ENCODE assay signal across 24 cellular contexts in genomic region chr1:53065391-53065790, GRCh38. TPM values are rescaled to one million over a fixed set of nuclear protein-coding genes. Genes with fewer than 3 reads are reported as not detected.
DNase-seq lines count a peak whose midpoint lies in the region; ATAC-seq, FAIRE-seq and TF ChIP-seq lines count a peak whose summit lies in the region.
"Had no signal": no experiment of that assay in that cellular context is flagged by ENCODE, and none has a peak within 500 bp of the region (broad histone marks: within the 10 kb centered on the region; RNA-seq: fewer than 3 reads in every experiment).

No MANE protein-coding gene starts in this region.

- TF ChIP-seq POLR2A in K562 (conservative IDR thresholded peaks at IDR 0.05): no peak

- H3K27me3 Mint-ChIP-seq in CD4-positive, alpha-beta memory T cell: peaks cover 22% of the 10 kb centered on the region in 2 donors

- no peak overlapping the region for H3K4me2 ChIP-seq in K562 (ENCODE audit: insufficient read depth, low read length)

- FAIRE-seq in K562 (lab: Jason Lieb, UNC): no peak
- FAIRE-seq: G401.6, GM12892 had no signal

- H3K36me3 ChIP-seq in K562 (ENCODE audit: control insufficient read depth, insufficient read depth, low read length): no peaks in the 10 kb centered on the region
- H3K36me3 ChIP-seq in CD4-positive, alpha-beta memory T cell (ENCODE audit: insufficient read depth, low read length): no peaks in the 10 kb centered on the region
- H3K36me3 ChIP-seq: BE2C, HAP-1 had no signal

- no peaks in the 10 kb centered on the region for H3K79me2 ChIP-seq in K562 (ENCODE audit: control insufficient read depth, insufficient read depth, low read length)

- H3K4me3 Mint-ChIP-seq in CD4-positive, alpha-beta memory T cell: peak overlapping the region in 1 of 8 donors; percentile 5
- H3K4me3 Mint-ChIP-seq: CD8-positive, alpha-beta T cell had no signal

- 0 out of 4 replicates have a peak overlapping the region, but pooled peaks of 1 of the 2 experiments have one; percentile 43 for H3K9ac ChIP-seq in K562 (ENCODE audit: insufficient read depth in 1 of 2, low read depth in 2 of 2, low read length in 2 of 2)

- in situ Hi-C loops in K562 (cut with MboI): no loop called here

- H2AFZ ChIP-seq in K562 (ENCODE audit: low read depth, low read length): no peak overlapping the region

- TF ChIP-seq EP300 in K562 (IDR thresholded peaks at IDR 0.05; ENCODE audit: low read length): no peak

- H3K27ac Mint-ChIP-seq in CD4-positive, alpha-beta memory T cell: peak overlapping the region in 1 of 7 donors; percentile 57
- H3K27ac Mint-ChIP-seq: CD8-positive, alpha-beta T cell had no signal

- H4K20me1 ChIP-seq in K562 (replicated peaks; ENCODE audit: control insufficient read depth, insufficient read depth, low read length): no peaks in the 10 kb centered on the region

- no peaks in the 10 kb centered on the region for H3K9me3 ChIP-seq in K562 (replicated peaks; ENCODE audit: control insufficient read depth, insufficient read depth, low read depth, low read length)
- H3K9me3 ChIP-seq in CD4-positive, alpha-beta memory T cell (ENCODE audit: control insufficient read depth in 1 of 2, low read length in 2 of 2): no peaks in the 10 kb centered on the region
- H3K9me3 ChIP-seq: BE2C, HAP-1 had no signal

- ATAC-seq in K562: peak; percentile 52
- ATAC-seq in GM19455 (IDR thresholded peaks at IDR 0.05; ENCODE audit: unreplicated experiment): no peak
- ATAC-seq: CD8-positive, alpha-beta T cell had no signal

- H3K36me3 Mint-ChIP-seq in CD4-positive, alpha-beta memory T cell: no peaks in the 10 kb centered on the region
- H3K36me3 Mint-ChIP-seq: CD8-positive, alpha-beta T cell had no signal

- CTCF ChIA-PET in K562 (lab: Yijun Ruan, JAX; ENCODE audit: low intra/inter-chr PET ratio): no interaction called here
- CTCF ChIA-PET in CD4-positive, alpha-beta memory T cell (lab: Charles Lee; ENCODE audit: partially characterized antibody): no interaction called here

- peak; percentile 32 to 38 (median 36); a peak in 4 of 6 replicates for TF ChIP-seq CTCF in K562 (IDR thresholded peaks at IDR 0.05 in 2 of 3, conservative IDR thresholded peaks at IDR 0.05 in 1 of 3; ENCODE audit: insufficient read depth in 2 of 3, low read depth in 1 of 3, low read length in 3 of 3)

- POLR2A ChIA-PET in K562 (lab: Yijun Ruan, JAX): no interaction called here
- POLR2A ChIA-PET in CD4-positive, alpha-beta memory T cell (lab: Charles Lee; ENCODE audit: partially characterized antibody): no interaction called here

- H3K4me1 Mint-ChIP-seq in CD4-positive, alpha-beta memory T cell: peaks cover 0 to 12% (median 6%) of the 10 kb centered on the region in 4 donors

- peak in 1 of 2 experiments; percentile 64; a peak in 2 of 4 replicates for TF ChIP-seq RAD21 in K562 (CRISPR knock-in tag; conservative IDR thresholded peaks at IDR 0.05 in 1 of 2, IDR thresholded peaks at IDR 0.05 in 1 of 2)

- 14% methylated on average over 7 of the region's 7 CpGs for WGBS in K562 (ENCODE audit: insufficient coverage, low coverage, missing lambda C conversion rate)

- no peaks in the 10 kb centered on the region for H3K9me1 ChIP-seq in K562 (ENCODE audit: control insufficient read depth, insufficient read depth, low read length)

- BruUV-seq in K562 (replicated peaks; lab: Mats Ljungman, UMichigan): no TSS peak

- intact Hi-C loops in K562 (cut with micrococcal nuclease): loop anchor here (10.0 kb wide), 1 partner anchor 161 kb away; no protein-coding TSS in a partner anchor
- intact Hi-C loops in CD4-positive, alpha-beta memory T cell (cut with micrococcal nuclease): no loop called here

- H3K9me3 Mint-ChIP-seq in CD4-positive, alpha-beta memory T cell: no peaks in the 10 kb centered on the region
- H3K9me3 Mint-ChIP-seq: CD8-positive, alpha-beta T cell had no signal

- peak; percentile 30 for DNase-seq in activated CD8-positive, alpha-beta memory T cell treated with anti-CD3 and anti-CD28 coated beads, Interleukin-2, amount 50 U/mL, for 48 hours
- no peak for DNase-seq in activated CD8-positive, alpha-beta memory T cell treated with anti-CD3 and anti-CD28 coated beads, Interleukin-2, amount 50 U/mL, for 4 hours
- DNase-seq in K562 (ENCODE audit: extremely low read depth in 1 of 4, low spot score in 3 of 4) (peak in 1 of 4 experiments; percentile 40), mesenteric fat pad (ENCODE audit: low spot score) (peak; percentile 39), C1 segment of cervical spinal cord (lab: John Stamatoyannopoulos, UW) (no peak)
- peak; percentile 20 for DNase-seq in stimulated activated CD8-positive, alpha-beta memory T cell treated with anti-CD3 and anti-CD28 coated beads, Interleukin-4, amount 100 ng/mL, for 48 hours
- no peak for DNase-seq in CD4-positive, alpha-beta memory T cell
- DNase-seq: 8988T; BE2C; CD8-positive, alpha-beta T cell; DMS79 treated with DMSO at 0.1 percent for 48 hours; MV-4-11; NCI-H1417; NCI-H187 treated with DMSO at 0.1 percent for 48 hours; NCI-H2171; NCI-H446 treated with DMSO at 0.1 percent for 48 hours; NK-92 treated with Interleukin-12 subunit alpha and Interleukin-12 subunit beta, amount 100 ng/mL, for 24 hours; OCI-M1; SIG-M5 had no signal

- no peak overlapping the region for H3K4me3 ChIP-seq in K562
- no peak overlapping the region for H3K4me3 ChIP-seq in CD4-positive, alpha-beta memory T cell (ENCODE audit: low read length in 2 of 2)
- H3K4me3 ChIP-seq: HAP-1 had no signal

- no peak overlapping the region for H3K27ac ChIP-seq in K562 (ENCODE audit: extremely low read depth, low read depth, low read length)
- H3K27ac ChIP-seq in CD4-positive, alpha-beta memory T cell (ENCODE audit: low read depth, low read length): no peak overlapping the region

- H3K27me3 ChIP-seq in K562 (ENCODE audit: control insufficient read depth in 2 of 2, insufficient read depth in 2 of 2, low read length in 2 of 2): peaks cover 29 to 66% of the 10 kb centered on the region in 2 experiments
- peaks cover 19% of the 10 kb centered on the region for H3K27me3 ChIP-seq in CD4-positive, alpha-beta memory T cell (ENCODE audit: insufficient read depth, low read length)
- H3K27me3 ChIP-seq: BE2C had no signal

- H3K4me1 ChIP-seq in K562 (replicated peaks in 1 of 2; ENCODE audit: control insufficient read depth in 2 of 2, insufficient read depth in 2 of 2, low read length in 2 of 2): peaks cover 0 to 31% of the 10 kb centered on the region in 2 experiments; a peak in 2 of 5 replicates
- H3K4me1 ChIP-seq in CD4-positive, alpha-beta memory T cell (ENCODE audit: insufficient read depth, low read length): peaks cover 7% of the 10 kb centered on the region
- H3K4me1 ChIP-seq: BE2C, HAP-1 had no signal

TF ChIP-seq in K562, 482 proteins besides CTCF, POLR2A, EP300 and RAD21 (continues in another document):
- TF ChIP-seq ZNF41 (CRISPR knock-in tag; conservative IDR thresholded peaks at IDR 0.05): no peak
- no peak for TF ChIP-seq ZNF277 (CRISPR knock-in tag; IDR thresholded peaks at IDR 0.05; ENCODE audit: borderline replicate concordance)
- no peak for TF ChIP-seq SMARCE1 (IDR thresholded peaks at IDR 0.05)
- TF ChIP-seq SMARCC2 (IDR thresholded peaks at IDR 0.05; ENCODE audit: low read depth): no peak
- TF ChIP-seq ZNF830 (CRISPR knock-in tag; IDR thresholded peaks at IDR 0.05): no peak
- no peak for TF ChIP-seq NR4A1 (CRISPR knock-in tag; IDR thresholded peaks at IDR 0.05)
- TF ChIP-seq NR4A1 (tag; IDR thresholded peaks at IDR 0.05): no peak

RNA-seq across cellular contexts. Expression of gene PODN, which starts 3.4 kb away (rescaled TPM):
- not detected in 2 replicates for total RNA-seq in K562 (2011; cell fraction: chromatin; rRNA removed; ENCODE audit: low replicate concordance)
- not detected in 2 replicates for total RNA-seq in K562 (2011; cell fraction: nucleolus; rRNA removed)
- total RNA-seq in K562 (2011; cell fraction: nucleoplasm; rRNA removed): not detected in 2 replicates
- total RNA-seq in K562 (2014; rRNA removed) (not detected in 2 replicates), K562 (2014; rRNA removed; fragmentation: Illumina TruSeq; extraction: Trizol) (not detected in 2 replicates), K562 (2015; rRNA removed; fragmentation: Illumina TruSeq; extraction: Trizol) (not detected in 2 replicates), K562 (2021) (0.09 TPM in 1 of 2 replicates, not detected in the other), mesenteric fat pad (86.3 TPM)
- polyA plus RNA-seq in K562 (2011; rRNA removed) (not detected in 2 replicates), K562 (2014; fragmentation: Illumina TruSeq; extraction: Trizol) (not detected in 2 replicates), K562 (2014; fragmentation: Nextera tagmentation; extraction: Ambion mirVana) (not detected), K562 (2014; rRNA removed) (not detected in 2 replicates)
- not detected in 2 replicates for polyA plus RNA-seq in K562 (2011; cell fraction: cytosol; rRNA removed)
- not detected in 2 replicates for polyA plus RNA-seq in K562 (2011; cell fraction: nucleus; rRNA removed)
- polyA plus RNA-seq in K562 (2012): not detected in 2 replicates
- polyA minus RNA-seq in K562 (2011; rRNA and poly(A)+ RNA removed): not detected in 2 replicates
- not detected in 2 replicates for polyA minus RNA-seq in K562 (2011; cell fraction: cytosol; rRNA and poly(A)+ RNA removed)
- polyA minus RNA-seq in K562 (2011; cell fraction: nucleus; rRNA and poly(A)+ RNA removed): not detected in 2 replicates
- total RNA-seq in CD4-positive, alpha-beta memory T cell: not detected
- polyA plus RNA-seq in CD4-positive, alpha-beta memory T cell: not detected
- total RNA-seq: CD8-positive, alpha-beta T cell; HT1080 had no signal

Comparison
In these comparisons a context has a peak if more than half of its experiments do, and no peak if none do; other contexts are left out.
1. DNase-seq: peak in activated CD8-positive, alpha-beta memory T cell treated with anti-CD3 and anti-CD28 coated beads, Interleukin-2, amount 50 U/mL, for 48 hours (single experiment), mesenteric fat pad (single experiment) and stimulated activated CD8-positive, alpha-beta memory T cell treated with anti-CD3 and anti-CD28 coated beads, Interleukin-4, amount 100 ng/mL, for 48 hours (single experiment); none in activated CD8-positive, alpha-beta memory T cell treated with anti-CD3 and anti-CD28 coated beads, Interleukin-2, amount 50 U/mL, for 4 hours (single experiment), CD4-positive, alpha-beta memory T cell (0 of 5) and C1 segment of cervical spinal cord (0 of 14).
2. RNA of gene PODN, which starts 3.4 kb away (total RNA-seq): 86.3 TPM in mesenteric fat pad (single experiment); 0.09 TPM in K562 and not detected in CD4-positive, alpha-beta memory T cell; every median in the first group is over 10 times any median in the second.